1 cellular context compared by ENCODE assay signal in the genomic region with DNA sequence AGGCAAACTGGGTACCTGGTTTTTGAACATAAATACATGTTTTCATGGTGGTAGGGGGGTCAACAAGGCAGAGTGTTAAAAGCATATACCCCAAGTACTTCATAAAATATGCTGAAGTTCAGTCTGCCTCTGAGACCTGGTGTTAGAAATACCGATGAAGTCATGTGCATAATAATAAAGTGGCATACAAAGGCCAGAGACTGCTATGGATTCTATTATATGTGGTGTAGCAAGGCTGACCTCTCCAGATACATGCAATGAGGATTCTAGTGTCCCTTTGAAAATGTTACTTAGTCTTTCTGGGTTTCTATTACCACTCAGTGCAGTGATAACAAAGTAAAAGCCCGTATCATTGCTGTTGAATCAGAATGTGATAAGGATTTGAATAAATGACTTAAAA.
TF ChIP-seq lines count a peak whose summit lies in the region.

No MANE protein-coding gene starts in this region.

TF ChIP-seq in SK-N-SH, 30 proteins besides CTCF, POLR2A, EP300 and RAD21 (continued from another document):
- TF ChIP-seq, protein P1, sequence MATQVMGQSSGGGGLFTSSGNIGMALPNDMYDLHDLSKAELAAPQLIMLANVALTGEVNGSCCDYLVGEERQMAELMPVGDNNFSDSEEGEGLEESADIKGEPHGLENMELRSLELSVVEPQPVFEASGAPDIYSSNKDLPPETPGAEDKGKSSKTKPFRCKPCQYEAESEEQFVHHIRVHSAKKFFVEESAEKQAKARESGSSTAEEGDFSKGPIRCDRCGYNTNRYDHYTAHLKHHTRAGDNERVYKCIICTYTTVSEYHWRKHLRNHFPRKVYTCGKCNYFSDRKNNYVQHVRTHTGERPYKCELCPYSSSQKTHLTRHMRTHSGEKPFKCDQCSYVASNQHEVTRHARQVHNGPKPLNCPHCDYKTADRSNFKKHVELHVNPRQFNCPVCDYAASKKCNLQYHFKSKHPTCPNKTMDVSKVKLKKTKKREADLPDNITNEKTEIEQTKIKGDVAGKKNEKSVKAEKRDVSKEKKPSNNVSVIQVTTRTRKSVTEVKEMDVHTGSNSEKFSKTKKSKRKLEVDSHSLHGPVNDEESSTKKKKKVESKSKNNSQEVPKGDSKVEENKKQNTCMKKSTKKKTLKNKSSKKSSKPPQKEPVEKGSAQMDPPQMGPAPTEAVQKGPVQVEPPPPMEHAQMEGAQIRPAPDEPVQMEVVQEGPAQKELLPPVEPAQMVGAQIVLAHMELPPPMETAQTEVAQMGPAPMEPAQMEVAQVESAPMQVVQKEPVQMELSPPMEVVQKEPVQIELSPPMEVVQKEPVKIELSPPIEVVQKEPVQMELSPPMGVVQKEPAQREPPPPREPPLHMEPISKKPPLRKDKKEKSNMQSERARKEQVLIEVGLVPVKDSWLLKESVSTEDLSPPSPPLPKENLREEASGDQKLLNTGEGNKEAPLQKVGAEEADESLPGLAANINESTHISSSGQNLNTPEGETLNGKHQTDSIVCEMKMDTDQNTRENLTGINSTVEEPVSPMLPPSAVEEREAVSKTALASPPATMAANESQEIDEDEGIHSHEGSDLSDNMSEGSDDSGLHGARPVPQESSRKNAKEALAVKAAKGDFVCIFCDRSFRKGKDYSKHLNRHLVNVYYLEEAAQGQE (IDR thresholded peaks at IDR 0.05; ENCODE audit: low read depth, low read length), result no peak
- TF ChIP-seq GATA2 (CRISPR knock-in tag; IDR thresholded peaks at IDR 0.05), result no peak
- TF ChIP-seq, protein P2, sequence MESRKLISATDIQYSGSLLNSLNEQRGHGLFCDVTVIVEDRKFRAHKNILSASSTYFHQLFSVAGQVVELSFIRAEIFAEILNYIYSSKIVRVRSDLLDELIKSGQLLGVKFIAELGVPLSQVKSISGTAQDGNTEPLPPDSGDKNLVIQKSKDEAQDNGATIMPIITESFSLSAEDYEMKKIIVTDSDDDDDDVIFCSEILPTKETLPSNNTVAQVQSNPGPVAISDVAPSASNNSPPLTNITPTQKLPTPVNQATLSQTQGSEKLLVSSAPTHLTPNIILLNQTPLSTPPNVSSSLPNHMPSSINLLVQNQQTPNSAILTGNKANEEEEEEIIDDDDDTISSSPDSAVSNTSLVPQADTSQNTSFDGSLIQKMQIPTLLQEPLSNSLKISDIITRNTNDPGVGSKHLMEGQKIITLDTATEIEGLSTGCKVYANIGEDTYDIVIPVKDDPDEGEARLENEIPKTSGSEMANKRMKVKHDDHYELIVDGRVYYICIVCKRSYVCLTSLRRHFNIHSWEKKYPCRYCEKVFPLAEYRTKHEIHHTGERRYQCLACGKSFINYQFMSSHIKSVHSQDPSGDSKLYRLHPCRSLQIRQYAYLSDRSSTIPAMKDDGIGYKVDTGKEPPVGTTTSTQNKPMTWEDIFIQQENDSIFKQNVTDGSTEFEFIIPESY (IDR thresholded peaks at IDR 0.05; ENCODE audit: borderline replicate concordance, low read depth), result no peak
- TF ChIP-seq TAF1 (IDR thresholded peaks at IDR 0.05; ENCODE audit: borderline replicate concordance, low read depth, low read length), result no peak
- TF ChIP-seq RXRA (IDR thresholded peaks at IDR 0.05; ENCODE audit: borderline replicate concordance, low read depth), result no peak
- TF ChIP-seq GABPA (IDR thresholded peaks at IDR 0.05; ENCODE audit: low read depth), result no peak
- TF ChIP-seq FOXJ3 (CRISPR knock-in tag; IDR thresholded peaks at IDR 0.05), result no peak
- no peak for TF ChIP-seq RFX5 (IDR thresholded peaks at IDR 0.05; ENCODE audit: low read length)
- TF ChIP-seq, protein P3, sequence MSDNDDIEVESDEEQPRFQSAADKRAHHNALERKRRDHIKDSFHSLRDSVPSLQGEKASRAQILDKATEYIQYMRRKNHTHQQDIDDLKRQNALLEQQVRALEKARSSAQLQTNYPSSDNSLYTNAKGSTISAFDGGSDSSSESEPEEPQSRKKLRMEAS (IDR thresholded peaks at IDR 0.05; ENCODE audit: low read depth), result no peak
- TF ChIP-seq, protein P4, sequence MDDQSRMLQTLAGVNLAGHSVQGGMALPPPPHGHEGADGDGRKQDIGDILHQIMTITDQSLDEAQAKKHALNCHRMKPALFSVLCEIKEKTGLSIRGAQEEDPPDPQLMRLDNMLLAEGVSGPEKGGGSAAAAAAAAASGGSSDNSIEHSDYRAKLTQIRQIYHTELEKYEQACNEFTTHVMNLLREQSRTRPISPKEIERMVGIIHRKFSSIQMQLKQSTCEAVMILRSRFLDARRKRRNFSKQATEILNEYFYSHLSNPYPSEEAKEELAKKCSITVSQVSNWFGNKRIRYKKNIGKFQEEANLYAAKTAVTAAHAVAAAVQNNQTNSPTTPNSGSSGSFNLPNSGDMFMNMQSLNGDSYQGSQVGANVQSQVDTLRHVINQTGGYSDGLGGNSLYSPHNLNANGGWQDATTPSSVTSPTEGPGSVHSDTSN (IDR thresholded peaks at IDR 0.05), result no peak
- TF ChIP-seq, protein P5, sequence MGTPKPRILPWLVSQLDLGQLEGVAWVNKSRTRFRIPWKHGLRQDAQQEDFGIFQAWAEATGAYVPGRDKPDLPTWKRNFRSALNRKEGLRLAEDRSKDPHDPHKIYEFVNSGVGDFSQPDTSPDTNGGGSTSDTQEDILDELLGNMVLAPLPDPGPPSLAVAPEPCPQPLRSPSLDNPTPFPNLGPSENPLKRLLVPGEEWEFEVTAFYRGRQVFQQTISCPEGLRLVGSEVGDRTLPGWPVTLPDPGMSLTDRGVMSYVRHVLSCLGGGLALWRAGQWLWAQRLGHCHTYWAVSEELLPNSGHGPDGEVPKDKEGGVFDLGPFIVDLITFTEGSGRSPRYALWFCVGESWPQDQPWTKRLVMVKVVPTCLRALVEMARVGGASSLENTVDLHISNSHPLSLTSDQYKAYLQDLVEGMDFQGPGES (IDR thresholded peaks at IDR 0.05; ENCODE audit: low read depth, low read length), result no peak
- TF ChIP-seq FOSL2 (IDR thresholded peaks at IDR 0.05; ENCODE audit: borderline replicate concordance, low read depth), result no peak
- TF ChIP-seq SMC3 (IDR thresholded peaks at IDR 0.05; ENCODE audit: low read depth, low read length), result no peak
- no peak for TF ChIP-seq NFIC (IDR thresholded peaks at IDR 0.05; ENCODE audit: borderline replicate concordance)
- no peak for TF ChIP-seq EZH2phosphoT487 (IDR thresholded peaks at IDR 0.05; ENCODE audit: borderline replicate concordance, low read depth)
- TF ChIP-seq MEF2A (IDR thresholded peaks at IDR 0.05; ENCODE audit: borderline replicate concordance, low read depth), result no peak
- no peak for TF ChIP-seq ELF1 (IDR thresholded peaks at IDR 0.05)
- no peak for TF ChIP-seq RCOR1 (IDR thresholded peaks at IDR 0.05; ENCODE audit: low read length)
- TF ChIP-seq, protein P6, sequence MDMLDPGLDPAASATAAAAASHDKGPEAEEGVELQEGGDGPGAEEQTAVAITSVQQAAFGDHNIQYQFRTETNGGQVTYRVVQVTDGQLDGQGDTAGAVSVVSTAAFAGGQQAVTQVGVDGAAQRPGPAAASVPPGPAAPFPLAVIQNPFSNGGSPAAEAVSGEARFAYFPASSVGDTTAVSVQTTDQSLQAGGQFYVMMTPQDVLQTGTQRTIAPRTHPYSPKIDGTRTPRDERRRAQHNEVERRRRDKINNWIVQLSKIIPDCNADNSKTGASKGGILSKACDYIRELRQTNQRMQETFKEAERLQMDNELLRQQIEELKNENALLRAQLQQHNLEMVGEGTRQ (IDR thresholded peaks at IDR 0.05; ENCODE audit: borderline replicate concordance, low read depth, low read length), result no peak
